19 cellular contexts compared by ENCODE assay signal in genomic region chr20:24033560-24033959, GRCh38. TPM values are rescaled to one million over a fixed set of nuclear protein-coding genes. Genes with fewer than 3 reads are reported as not detected.
A peak's percentile ranks its signal among the peaks of the same experiment; 100 is the strongest.
DNase-seq lines count a peak whose midpoint lies in the region; ATAC-seq and TF ChIP-seq lines count a peak whose summit lies in the region.
"Had no signal": no experiment of that assay in that cellular context is flagged by ENCODE, and none has a peak within 500 bp of the region (broad histone marks: within the 10 kb centered on the region; RNA-seq: fewer than 3 reads in every experiment).

No MANE protein-coding gene starts in this region.

- TF ChIP-seq CTCF in C4-2B (conservative IDR thresholded peaks at IDR 0.05), result no peak

- H3K36me3 Mint-ChIP-seq in activated CD4-positive, alpha-beta T cell treated with anti-CD3 and anti-CD28 coated beads, Interleukin-2, amount 10 ng/mL, durations not matched to agents 24 days and 14 days (ENCODE audit: low read depth), result peaks cover 10% of the 10 kb centered on the region
- H3K36me3 Mint-ChIP-seq in activated CD4-positive, alpha-beta memory T cell treated with anti-CD3 and anti-CD28 coated beads for 36 hours, result peaks cover 3% of the 10 kb centered on the region
- no peaks in the 10 kb centered on the region for H3K36me3 Mint-ChIP-seq in effector memory CD8-positive, alpha-beta T cell (ENCODE audit: insufficient read depth)

- peaks cover 15% of the 10 kb centered on the region for H3K9me3 Mint-ChIP-seq in activated CD4-positive, alpha-beta T cell treated with anti-CD3 and anti-CD28 coated beads, Interleukin-2, amount 10 ng/mL, durations not matched to agents 24 days and 14 days
- no peaks in the 10 kb centered on the region for H3K9me3 Mint-ChIP-seq in activated CD4-positive, alpha-beta memory T cell treated with anti-CD3 and anti-CD28 coated beads for 36 hours
- H3K9me3 Mint-ChIP-seq in effector memory CD8-positive, alpha-beta T cell, result no peaks in the 10 kb centered on the region

- peaks cover 37% of the 10 kb centered on the region for H3K4me1 Mint-ChIP-seq in activated CD4-positive, alpha-beta T cell treated with anti-CD3 and anti-CD28 coated beads, Interleukin-2, amount 10 ng/mL, durations not matched to agents 24 days and 14 days
- H3K4me1 Mint-ChIP-seq in activated CD4-positive, alpha-beta memory T cell treated with anti-CD3 and anti-CD28 coated beads for 36 hours (ENCODE audit: low read depth), result peaks cover 23% of the 10 kb centered on the region
- peaks cover 23 to 37% of the 10 kb centered on the region in 2 donors for H3K4me1 Mint-ChIP-seq in effector memory CD8-positive, alpha-beta T cell (ENCODE audit: low read depth in 2 of 2)

- ATAC-seq in effector memory CD8-positive, alpha-beta T cell (replicated peaks), result no peak
- ATAC-seq in HG02763 (IDR thresholded peaks at IDR 0.05; ENCODE audit: unreplicated experiment), result no peak

- peak overlapping the region; percentile 77 for H3K27ac ChIP-seq in C4-2B
- H3K27ac ChIP-seq: RWPE1 had no signal

- intact Hi-C loops in activated CD4-positive, alpha-beta T cell treated with anti-CD3 and anti-CD28 coated beads, Interleukin-2, amount 10 ng/mL, durations not matched to agents 24 days and 14 days (cut with micrococcal nuclease), result no loop called here
- intact Hi-C loops in activated CD4-positive, alpha-beta memory T cell treated with anti-CD3 and anti-CD28 coated beads for 36 hours (cut with micrococcal nuclease), result loop anchor here (1.0 kb wide), 2 partner anchors 12 to 16 kb away; no protein-coding TSS in a partner anchor

- H3K27me3 Mint-ChIP-seq in activated CD4-positive, alpha-beta T cell treated with anti-CD3 and anti-CD28 coated beads, Interleukin-2, amount 10 ng/mL, durations not matched to agents 24 days and 14 days, result no peaks in the 10 kb centered on the region
- no peaks in the 10 kb centered on the region for H3K27me3 Mint-ChIP-seq in activated CD4-positive, alpha-beta memory T cell treated with anti-CD3 and anti-CD28 coated beads for 36 hours
- H3K27me3 Mint-ChIP-seq in effector memory CD8-positive, alpha-beta T cell, result no peaks in the 10 kb centered on the region

- peak overlapping the region; percentile 71 for H3K27ac Mint-ChIP-seq in activated CD4-positive, alpha-beta T cell treated with anti-CD3 and anti-CD28 coated beads, Interleukin-2, amount 10 ng/mL, durations not matched to agents 24 days and 14 days
- H3K27ac Mint-ChIP-seq in activated CD4-positive, alpha-beta memory T cell treated with anti-CD3 and anti-CD28 coated beads for 36 hours, result peak overlapping the region; percentile 53
- H3K27ac Mint-ChIP-seq in effector memory CD8-positive, alpha-beta T cell, result peak overlapping the region; percentile 24 to 89

- no peak for DNase-seq in activated CD4-positive, alpha-beta T cell treated with anti-CD3 and anti-CD28 coated beads, Interleukin-2, amount 10 ng/mL, durations not matched to agents 24 days and 14 days
- DNase-seq in activated CD4-positive, alpha-beta T cell treated with anti-CD3 and anti-CD28 coated beads for 48 hours, result no peak
- DNase-seq in activated CD4-positive, alpha-beta memory T cell treated with anti-CD3 and anti-CD28 coated beads for 36 hours, result no peak
- DNase-seq in effector memory CD8-positive, alpha-beta T cell, result no peak
- DNase-seq in germinal center (ENCODE audit: low spot score), result no peak
- DNase-seq in putamen (ENCODE audit: low spot score), result no peak
- DNase-seq: C1 segment of cervical spinal cord, Calu3, DMS79, GDM1, GOT3, MM.1S, NCI-H1105, NCI-H1694 treated with DMSO at 0.1 percent for 48 hours, NCI-H69 had no signal

- POLR2A ChIA-PET in activated CD4-positive, alpha-beta memory T cell treated with anti-CD3 and anti-CD28 coated beads for 36 hours (lab: Charles Lee), result interaction anchor here (1.9 kb wide), 1 partner anchor 9 kb away, joined by 4 read pairs; no protein-coding TSS in a partner anchor

- CTCF ChIA-PET in activated CD4-positive, alpha-beta memory T cell treated with anti-CD3 and anti-CD28 coated beads for 36 hours (lab: Charles Lee), result no interaction called here

- H3K4me3 Mint-ChIP-seq in activated CD4-positive, alpha-beta T cell treated with anti-CD3 and anti-CD28 coated beads, Interleukin-2, amount 10 ng/mL, durations not matched to agents 24 days and 14 days, result no peak overlapping the region
- no peak overlapping the region for H3K4me3 Mint-ChIP-seq in activated CD4-positive, alpha-beta memory T cell treated with anti-CD3 and anti-CD28 coated beads for 36 hours
- peak overlapping the region; percentile 2 to 40 for H3K4me3 Mint-ChIP-seq in effector memory CD8-positive, alpha-beta T cell

RNA-seq across cellular contexts. Expression of gene GGTLC1, which starts 45.0 kb away (rescaled TPM):
- not detected in 2 replicates for total RNA-seq in activated CD4-positive, alpha-beta T cell treated with anti-CD3 and anti-CD28 coated beads, Interleukin-2, amount 10 ng/mL, durations not matched to agents 24 days and 14 days
- not detected for total RNA-seq in activated CD4-positive, alpha-beta memory T cell treated with anti-CD3 and anti-CD28 coated beads for 36 hours
- total RNA-seq: A172, Calu3 had no signal

Comparison
In these comparisons a context has a peak if more than half of its experiments do, and no peak if none do; other contexts are left out.
1. H3K4me3 Mint-ChIP-seq: peak in effector memory CD8-positive, alpha-beta T cell (2 of 2); none in activated CD4-positive, alpha-beta T cell treated with anti-CD3 and anti-CD28 coated beads, Interleukin-2, amount 10 ng/mL, durations not matched to agents 24 days and 14 days (single experiment) and activated CD4-positive, alpha-beta memory T cell treated with anti-CD3 and anti-CD28 coated beads for 36 hours (single experiment).
2. Peak in every context shown above with its lines, with median percentiles within 50 percentile points of each other: H3K27ac Mint-ChIP-seq.